Comparison of ENCODE assay signal across 20 cellular contexts in the genomic region with DNA sequence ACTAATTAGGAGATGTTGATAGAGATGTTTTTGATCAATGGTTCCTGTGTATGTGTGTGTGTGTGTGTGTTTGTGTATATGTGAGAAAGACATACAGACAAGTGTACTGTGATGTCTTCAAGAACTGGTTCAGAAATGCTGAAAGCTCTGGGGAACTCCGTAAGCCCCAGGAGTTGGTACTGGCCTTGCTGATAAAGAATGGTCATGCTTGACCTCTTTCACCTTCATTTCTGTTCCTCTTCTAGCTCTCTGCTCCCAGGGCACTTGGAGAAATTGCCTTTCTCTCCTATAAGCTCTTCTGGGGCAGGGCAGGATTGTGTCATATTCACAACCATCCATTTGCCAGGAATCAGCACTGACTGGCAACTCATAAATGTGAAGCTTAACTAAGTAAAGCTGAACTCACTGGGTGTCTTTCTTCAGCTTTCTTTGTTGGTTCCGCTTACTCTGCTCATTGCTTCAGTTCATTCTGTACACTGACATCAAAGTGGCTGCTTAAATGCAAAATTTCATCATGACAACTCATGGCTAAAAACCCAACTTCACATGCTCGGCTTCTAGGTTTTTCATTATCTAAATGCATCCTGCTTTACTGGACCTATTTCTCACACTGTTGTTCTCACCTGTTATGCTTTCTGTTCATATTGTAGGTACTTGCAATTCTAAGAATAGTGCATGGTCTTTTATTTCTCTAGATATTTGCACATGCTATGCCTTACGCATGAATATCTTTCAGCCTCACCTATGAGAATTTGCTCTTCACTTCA.
A peak's percentile ranks its signal among the peaks of the same experiment; 100 is the strongest.
DNase-seq lines count a peak whose midpoint lies in the region; ATAC-seq, FAIRE-seq and TF ChIP-seq lines count a peak whose summit lies in the region.
"Had no signal": no experiment of that assay in that cellular context is flagged by ENCODE, and none has a peak within 500 bp of the region (broad histone marks: within the 10 kb centered on the region; RNA-seq: fewer than 3 reads in every experiment).

No MANE protein-coding gene starts in this region.

- peaks cover 8% of the 10 kb centered on the region for H3K9me3 Mint-ChIP-seq in activated T-helper 1 cell treated with anti-CD3 and anti-CD28 coated beads, Interleukin-12 subunit alpha, Interleukin-12 subunit beta, Interleukin-2, Interleukin-4 antibody, amounts not matched to agents 30 ng/mL and 10 ng/mL and 1 ng/mL, durations not matched to agents 14 hours and 24 hours and 36 hours

- ATAC-seq in HG02798 (IDR thresholded peaks at IDR 0.05; ENCODE audit: poor library complexity, unreplicated experiment) (peak; percentile 41), GM19023 (IDR thresholded peaks at IDR 0.05; ENCODE audit: unreplicated experiment) (no peak)

- intact Hi-C loops in activated T-helper 1 cell treated with anti-CD3 and anti-CD28 coated beads, Interleukin-12 subunit alpha, Interleukin-12 subunit beta, Interleukin-2, Interleukin-4 antibody, amounts not matched to agents 30 ng/mL and 10 ng/mL and 1 ng/mL, durations not matched to agents 14 hours and 24 hours and 36 hours (cut with micrococcal nuclease): no loop called here

- H3K4me1 Mint-ChIP-seq in activated T-helper 1 cell treated with anti-CD3 and anti-CD28 coated beads, Interleukin-12 subunit alpha, Interleukin-12 subunit beta, Interleukin-2, Interleukin-4 antibody, amounts not matched to agents 30 ng/mL and 10 ng/mL and 1 ng/mL, durations not matched to agents 14 hours and 24 hours and 36 hours (ENCODE audit: low read depth): peaks cover 6% of the 10 kb centered on the region
- H3K4me1 Mint-ChIP-seq: CD4-positive, alpha-beta memory T cell had no signal

- no peak for DNase-seq in GM12891 (ENCODE audit: insufficient read length, low spot score)
- peak; percentile 25 for DNase-seq in GM20000 (ENCODE audit: low spot score)
- peak; percentile 23 for DNase-seq in OCI-M1 (lab: John Stamatoyannopoulos, UW)
- no peak for DNase-seq in AG08396 (ENCODE audit: low spot score)
- no peak for DNase-seq in activated T-helper 1 cell treated with anti-CD3 and anti-CD28 coated beads, Interleukin-12 subunit alpha, Interleukin-12 subunit beta, Interleukin-2, Interleukin-4 antibody, amounts not matched to agents 30 ng/mL and 10 ng/mL and 1 ng/mL, durations not matched to agents 14 hours and 24 hours and 36 hours (ENCODE audit: low spot score)
- DNase-seq in stimulated activated CD4-positive, alpha-beta T cell treated with anti-CD3 and anti-CD28 coated beads, Interleukin-4, amount 100 ng/mL, for 1 hour: no peak
- DNase-seq: ACHN; activated CD8-positive, alpha-beta memory T cell treated with anti-CD3 and anti-CD28 coated beads, Interleukin-2, amount 50 U/mL, for 4 hours; activated naive CD4-positive, alpha-beta T cell; CD4-positive, alpha-beta memory T cell; KBM-7; left ventricle myocardium inferior; NCI-H1092; posterior cingulate gyrus; small intestine had no signal

- peaks cover 3% of the 10 kb centered on the region for H3K36me3 Mint-ChIP-seq in activated T-helper 1 cell treated with anti-CD3 and anti-CD28 coated beads, Interleukin-12 subunit alpha, Interleukin-12 subunit beta, Interleukin-2, Interleukin-4 antibody, amounts not matched to agents 30 ng/mL and 10 ng/mL and 1 ng/mL, durations not matched to agents 14 hours and 24 hours and 36 hours (ENCODE audit: low read depth)

- FAIRE-seq in GM12891 (lab: Jason Lieb, UNC): peak; percentile 71
- FAIRE-seq: astrocyte, frontal cortex had no signal

- TF ChIP-seq CTCF in GM20000 (IDR thresholded peaks at IDR 0.05; ENCODE audit: extremely low read depth, missing control alignments): no peak

- H3K27me3 Mint-ChIP-seq in activated T-helper 1 cell treated with anti-CD3 and anti-CD28 coated beads, Interleukin-12 subunit alpha, Interleukin-12 subunit beta, Interleukin-2, Interleukin-4 antibody, amounts not matched to agents 30 ng/mL and 10 ng/mL and 1 ng/mL, durations not matched to agents 14 hours and 24 hours and 36 hours (ENCODE audit: insufficient read depth): no peaks in the 10 kb centered on the region
- H3K27me3 Mint-ChIP-seq: stimulated activated naive CD8-positive, alpha-beta T cell treated with anti-CD3 and anti-CD28 coated beads, Interleukin-15, Interleukin-2, amounts not matched to agents 100 ng/mL and 50 ng/mL, for 24 hours had no signal

- no peak overlapping the region for H3K4me3 Mint-ChIP-seq in activated T-helper 1 cell treated with anti-CD3 and anti-CD28 coated beads, Interleukin-12 subunit alpha, Interleukin-12 subunit beta, Interleukin-2, Interleukin-4 antibody, amounts not matched to agents 30 ng/mL and 10 ng/mL and 1 ng/mL, durations not matched to agents 14 hours and 24 hours and 36 hours
- H3K4me3 Mint-ChIP-seq: CD4-positive, alpha-beta memory T cell; stimulated activated naive CD8-positive, alpha-beta T cell treated with anti-CD3 and anti-CD28 coated beads, Interleukin-15, Interleukin-2, amounts not matched to agents 100 ng/mL and 50 ng/mL, for 24 hours had no signal

- no peak for TF ChIP-seq POLR2A in GM12891 (IDR thresholded peaks at IDR 0.05; ENCODE audit: low read depth, low read length)

- H3K27ac Mint-ChIP-seq in activated T-helper 1 cell treated with anti-CD3 and anti-CD28 coated beads, Interleukin-12 subunit alpha, Interleukin-12 subunit beta, Interleukin-2, Interleukin-4 antibody, amounts not matched to agents 30 ng/mL and 10 ng/mL and 1 ng/mL, durations not matched to agents 14 hours and 24 hours and 36 hours: no peak overlapping the region
- H3K27ac Mint-ChIP-seq: CD4-positive, alpha-beta memory T cell; stimulated activated naive CD8-positive, alpha-beta T cell treated with anti-CD3 and anti-CD28 coated beads, Interleukin-15, Interleukin-2, amounts not matched to agents 100 ng/mL and 50 ng/mL, for 24 hours had no signal

TF ChIP-seq in GM12891, 5 proteins besides CTCF, POLR2A, EP300 and RAD21:
- TF ChIP-seq SPI1 (IDR thresholded peaks at IDR 0.05; ENCODE audit: low read depth, low read length) (peak; percentile 79), POLR2AphosphoS5 (IDR thresholded peaks at IDR 0.05; ENCODE audit: low read depth, low read length) (no peak), POU2F2 (IDR thresholded peaks at IDR 0.05; ENCODE audit: low read depth, low read length) (no peak), PAX5 (IDR thresholded peaks at IDR 0.05; ENCODE audit: insufficient read depth, low read length, severe bottlenecking) (peak; percentile 86), TAF1 (IDR thresholded peaks at IDR 0.05; ENCODE audit: low read depth, low read length) (no peak)

Comparison
In these comparisons a context has a peak if more than half of its experiments do, and no peak if none do; other contexts are left out.
1. DNase-seq: peak in GM20000 (single experiment) and OCI-M1 (single experiment); none in GM12891 (single experiment), AG08396 (single experiment), activated T-helper 1 cell treated with anti-CD3 and anti-CD28 coated beads, Interleukin-12 subunit alpha, Interleukin-12 subunit beta, Interleukin-2, Interleukin-4 antibody, amounts not matched to agents 30 ng/mL and 10 ng/mL and 1 ng/mL, durations not matched to agents 14 hours and 24 hours and 36 hours (single experiment) and stimulated activated CD4-positive, alpha-beta T cell treated with anti-CD3 and anti-CD28 coated beads, Interleukin-4, amount 100 ng/mL, for 1 hour (single experiment).